Comparison of ENCODE assay signal across 23 cellular contexts in genomic region chr15:71291723-71292122, GRCh38.
DNase-seq lines count a peak whose midpoint lies in the region; ATAC-seq, FAIRE-seq and TF ChIP-seq lines count a peak whose summit lies in the region.
"Had no signal": no experiment of that assay in that cellular context is flagged by ENCODE, and none has a peak within 500 bp of the region (broad histone marks: within the 10 kb centered on the region; RNA-seq: fewer than 3 reads in every experiment).

No MANE protein-coding gene starts in this region.

- no peak overlapping the region for H3K27ac Mint-ChIP-seq in CD4-positive, CD25-positive, alpha-beta regulatory T cell
- H3K27ac Mint-ChIP-seq in T-cell: no peak overlapping the region
- H3K27ac Mint-ChIP-seq in central memory CD8-positive, alpha-beta T cell (ENCODE audit: low read depth): peak overlapping the region; percentile 5
- H3K27ac Mint-ChIP-seq: nephron progenitor cell had no signal

- no peak for TF ChIP-seq POLR2A in A549 (IDR thresholded peaks at IDR 0.05; ENCODE audit: low read length)

- TF ChIP-seq EP300 in A549 (IDR thresholded peaks at IDR 0.05): no peak

- peaks cover 22% of the 10 kb centered on the region for H3K27me3 Mint-ChIP-seq in CD4-positive, CD25-positive, alpha-beta regulatory T cell
- peaks cover 2 to 15% of the 10 kb centered on the region in 2 donors for H3K27me3 Mint-ChIP-seq in T-cell
- peaks cover 28% of the 10 kb centered on the region for H3K27me3 Mint-ChIP-seq in central memory CD8-positive, alpha-beta T cell

- ATAC-seq in A549: no peak
- no peak for ATAC-seq in CD4-positive, CD25-positive, alpha-beta regulatory T cell (ENCODE audit: low read depth in 2 of 2)
- ATAC-seq in T-cell (replicated peaks in 1 of 4): peak; percentile 55 to 86 (median 59)
- ATAC-seq in central memory CD8-positive, alpha-beta T cell (replicated peaks; ENCODE audit: extremely low read depth, poor library complexity, severe bottlenecking): peak; percentile 88
- ATAC-seq: right lobe of liver had no signal

- TF ChIP-seq RAD21 in A549 (conservative IDR thresholded peaks at IDR 0.05 in 1 of 2, IDR thresholded peaks at IDR 0.05 in 1 of 2): no peak

- 100% methylated on average over 1 of the region's 1 CpG for WGBS in A549 (ENCODE audit: missing lambda C conversion rate)

- no peak for FAIRE-seq in A549 (lab: Jason Lieb, UNC)
- FAIRE-seq: H54 had no signal

- H3K36me3 ChIP-seq in CD4-positive, CD25-positive, alpha-beta regulatory T cell (ENCODE audit: control insufficient read depth, insufficient read depth, low read length): no peaks in the 10 kb centered on the region
- H3K36me3 ChIP-seq: right lobe of liver, suprapubic skin, uterus had no signal

- H3K9me3 ChIP-seq in A549: peaks cover 7% of the 10 kb centered on the region; the same call in 1 of the 3 replicates
- H3K9me3 ChIP-seq in CD4-positive, CD25-positive, alpha-beta regulatory T cell (ENCODE audit: control insufficient read depth in 2 of 2, low read length in 2 of 2): no peaks in the 10 kb centered on the region
- H3K9me3 ChIP-seq: right lobe of liver, suprapubic skin, uterus had no signal

- H3K4me1 ChIP-seq in A549: peaks cover 71% of the 10 kb centered on the region
- no peaks in the 10 kb centered on the region for H3K4me1 ChIP-seq in CD4-positive, CD25-positive, alpha-beta regulatory T cell (ENCODE audit: control insufficient read depth, insufficient read depth, low read length, poor library complexity, severe bottlenecking)

- H3K4me2 ChIP-seq in A549: no peak overlapping the region
- H3K4me2 ChIP-seq: KMS-11 had no signal

- no peak for TF ChIP-seq CTCF in A549 (IDR thresholded peaks at IDR 0.05)

- DNase-seq in A549 (ENCODE audit: low read depth in 1 of 2, low spot score in 1 of 2): no peak
- DNase-seq in CD4-positive, CD25-positive, alpha-beta regulatory T cell: peak in 2 of 3 donors; percentile 0 to 46
- peak in 13 of 34 experiments; percentile 1 to 27 (median 3) for DNase-seq in T-cell
- DNase-seq in central memory CD8-positive, alpha-beta T cell (ENCODE audit: low spot score in 2 of 2): no peak
- no peak for DNase-seq in NCI-H1930 (lab: John Stamatoyannopoulos, UW)
- no peak for DNase-seq in SHP77 (lab: John Stamatoyannopoulos, UW)
- DNase-seq in HK-2 (ENCODE audit: unreplicated experiment): no peak
- DNase-seq: activated CD4-positive, alpha-beta T cell treated with anti-CD3 and anti-CD28 coated beads for 4 hours; activated naive CD4-positive, alpha-beta T cell treated with anti-CD3 and anti-CD28 coated beads, Interleukin-2, amount 50 U/mL, for 16 hours; activated T-cell treated with anti-CD3 and anti-CD28 coated beads for 4 hours; aorta; GDM1; midbrain; NCI-H187; NCI-H748 treated with DMSO at 0.1 percent for 48 hours; nephron progenitor cell; right lobe of liver; SHP77 treated with DMSO at 0.1 percent for 48 hours; uterus had no signal

- H3K36me3 Mint-ChIP-seq in CD4-positive, CD25-positive, alpha-beta regulatory T cell: no peaks in the 10 kb centered on the region
- H3K36me3 Mint-ChIP-seq in T-cell: no peaks in the 10 kb centered on the region
- peaks cover 2% of the 10 kb centered on the region for H3K36me3 Mint-ChIP-seq in central memory CD8-positive, alpha-beta T cell (ENCODE audit: insufficient read depth)

- peak overlapping the region; percentile 76 to 97; a peak in 5 of 6 replicates for H3K27ac ChIP-seq in A549
- no peak overlapping the region for H3K27ac ChIP-seq in CD4-positive, CD25-positive, alpha-beta regulatory T cell (ENCODE audit: insufficient read depth, low read length, poor library complexity, severe bottlenecking)
- H3K27ac ChIP-seq: KMS-11, right lobe of liver, suprapubic skin had no signal

- H3K4me3 Mint-ChIP-seq in CD4-positive, CD25-positive, alpha-beta regulatory T cell: no peak overlapping the region
- H3K4me3 Mint-ChIP-seq in T-cell: no peak overlapping the region
- peak overlapping the region; percentile 16 for H3K4me3 Mint-ChIP-seq in central memory CD8-positive, alpha-beta T cell
- H3K4me3 Mint-ChIP-seq: nephron progenitor cell had no signal

- POLR2A ChIA-PET in A549 (lab: Yijun Ruan, JAX): no interaction called here
- POLR2A ChIA-PET in T-cell (lab: Charles Lee): no interaction called here

- peaks cover 0 to 16% (median 10%) of the 10 kb centered on the region in 4 donors for H3K4me1 Mint-ChIP-seq in CD4-positive, CD25-positive, alpha-beta regulatory T cell
- peaks cover 12 to 29% (median 17%) of the 10 kb centered on the region in 3 donors for H3K4me1 Mint-ChIP-seq in T-cell
- peaks cover 33% of the 10 kb centered on the region for H3K4me1 Mint-ChIP-seq in central memory CD8-positive, alpha-beta T cell

- CTCF ChIA-PET in A549 (lab: Yijun Ruan, JAX) (no interaction called here), T-cell (lab: Charles Lee) (no interaction called here)

- no peak overlapping the region for H3K4me3 ChIP-seq in A549
- no peak overlapping the region for H3K4me3 ChIP-seq in CD4-positive, CD25-positive, alpha-beta regulatory T cell (ENCODE audit: low read depth, low read length)
- H3K4me3 ChIP-seq: right lobe of liver, suprapubic skin, uterus had no signal

- no peaks in the 10 kb centered on the region for H3K27me3 ChIP-seq in CD4-positive, CD25-positive, alpha-beta regulatory T cell (ENCODE audit: control insufficient read depth, insufficient read depth, low read length)
- H3K27me3 ChIP-seq: right lobe of liver, suprapubic skin, uterus had no signal

- peaks cover 0 to 3% (median 0%) of the 10 kb centered on the region in 7 donors for H3K9me3 Mint-ChIP-seq in CD4-positive, CD25-positive, alpha-beta regulatory T cell
- peaks cover 0 to 4% (median 0%) of the 10 kb centered on the region in 3 donors for H3K9me3 Mint-ChIP-seq in T-cell
- no peaks in the 10 kb centered on the region for H3K9me3 Mint-ChIP-seq in central memory CD8-positive, alpha-beta T cell
- H3K9me3 Mint-ChIP-seq: CD8-positive, alpha-beta memory T cell had no signal

TF ChIP-seq in A549, 52 proteins besides CTCF, POLR2A, EP300 and RAD21:
- no peak for TF ChIP-seq HEYL (CRISPR knock-in tag; IDR thresholded peaks at IDR 0.05)
- TF ChIP-seq JUN (IDR thresholded peaks at IDR 0.05): no peak
- no peak for TF ChIP-seq PBX3 (IDR thresholded peaks at IDR 0.05)
- TF ChIP-seq CHD2 (IDR thresholded peaks at IDR 0.05; ENCODE audit: low read length, partially characterized antibody): no peak
- no peak for TF ChIP-seq RNF2 (IDR thresholded peaks at IDR 0.05; ENCODE audit: borderline replicate concordance, low read depth)
- TF ChIP-seq MYC (IDR thresholded peaks at IDR 0.05; ENCODE audit: borderline replicate concordance, low read length): no peak
- no peak for TF ChIP-seq HOXB5 (CRISPR knock-in tag; IDR thresholded peaks at IDR 0.05)
- no peak for TF ChIP-seq NPAS2 (CRISPR knock-in tag; IDR thresholded peaks at IDR 0.05; ENCODE audit: borderline replicate concordance)
TF ChIP-seq in A549: peak in this region for 0.

Comparison
In these comparisons a context has a peak if more than half of its experiments do, and no peak if none do; other contexts are left out.
1. ATAC-seq: peak in T-cell (4 of 4) and central memory CD8-positive, alpha-beta T cell (single experiment); none in A549 (0 of 2) and CD4-positive, CD25-positive, alpha-beta regulatory T cell (0 of 2).
2. DNase-seq: peak in CD4-positive, CD25-positive, alpha-beta regulatory T cell (2 of 3); none in A549 (0 of 2), central memory CD8-positive, alpha-beta T cell (0 of 2), NCI-H1930 (0 of 2), SHP77 (0 of 2) and HK-2 (single experiment).